ENCODE assay signal across 8 cellular contexts in the genomic region with DNA sequence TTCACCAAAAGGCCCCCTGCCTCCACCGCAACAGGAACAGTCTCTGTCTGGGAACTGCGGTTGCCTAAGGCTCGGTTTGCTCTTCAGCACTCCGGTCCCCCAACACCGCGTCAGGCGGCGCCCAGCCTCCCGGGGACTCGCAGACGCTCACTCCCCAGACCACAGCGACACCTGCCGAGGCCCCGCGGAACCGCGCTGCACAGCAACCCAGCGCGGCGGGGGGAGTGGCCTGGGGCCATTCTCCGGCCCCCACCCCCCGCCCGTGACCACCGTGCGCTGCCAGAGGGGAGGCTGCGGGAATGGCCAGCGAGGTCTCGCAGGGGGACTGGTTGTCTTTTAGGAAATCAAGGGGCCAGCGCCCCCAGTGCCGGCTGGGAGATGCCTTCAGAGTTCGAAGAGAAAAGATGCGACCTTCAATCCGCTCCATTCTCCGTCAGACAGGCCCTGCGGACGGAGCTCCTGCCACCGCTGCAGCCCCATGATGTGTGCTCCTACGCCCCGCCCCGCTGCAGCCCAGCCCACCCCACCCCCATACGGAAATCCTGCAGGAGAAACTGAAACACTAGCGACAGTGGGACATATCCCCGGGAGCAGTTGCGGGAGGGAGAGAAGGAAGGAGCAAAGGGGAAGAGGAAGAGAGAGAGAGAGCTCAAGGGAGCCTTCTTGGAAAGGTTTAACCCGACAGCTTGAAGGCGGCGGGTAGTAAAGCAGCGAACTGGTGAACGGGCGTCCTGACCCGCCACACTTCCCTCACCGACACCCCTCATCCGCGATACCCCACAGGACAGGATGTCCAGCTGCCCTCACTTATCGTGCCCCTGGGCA.
DNase-seq lines count a peak whose midpoint lies in the region; ATAC-seq lines count a peak whose summit lies in the region.

No MANE protein-coding gene starts in this region.

- H2BK120ac ChIP-seq in mesendoderm (ENCODE audit: low read depth, low read length), result no peak overlapping the region

- H3K9me3 Mint-ChIP-seq in effector memory CD8-positive, alpha-beta T cell, result no peaks in the 10 kb centered on the region

- H3K4me2 ChIP-seq in mesendoderm (ENCODE audit: low read length), result peak overlapping the region; percentile 63

- H3K4me3 ChIP-seq in mesendoderm (ENCODE audit: low read length), result peak overlapping the region; percentile 78

- no peak overlapping the region for H2BK15ac ChIP-seq in mesendoderm (replicated peaks; ENCODE audit: low read depth)

- H3K27ac Mint-ChIP-seq in effector memory CD8-positive, alpha-beta T cell, result peak overlapping the region; percentile 79 to 82

- no peak overlapping the region for H2BK5ac ChIP-seq in mesendoderm (ENCODE audit: low read length)

- peak overlapping the region; percentile 77 to 85 for H3K4me3 Mint-ChIP-seq in effector memory CD8-positive, alpha-beta T cell

- H3K36me3 Mint-ChIP-seq in effector memory CD8-positive, alpha-beta T cell (ENCODE audit: insufficient read depth), result no peaks in the 10 kb centered on the region

- H3K18ac ChIP-seq in mesendoderm (ENCODE audit: low read length), result no peak overlapping the region

- H3K27ac ChIP-seq in mesendoderm (ENCODE audit: low read depth, low read length), result no peak overlapping the region

- peak overlapping the region; percentile 76 for H3K9ac ChIP-seq in mesendoderm (ENCODE audit: low read length)

- H3K23ac ChIP-seq in mesendoderm (ENCODE audit: low read length), result no peak overlapping the region

- no peaks in the 10 kb centered on the region for H3K79me1 ChIP-seq in mesendoderm (ENCODE audit: low read length)

- no peak overlapping the region for H3K4ac ChIP-seq in mesendoderm (ENCODE audit: low read depth, low read length)

- no peaks in the 10 kb centered on the region for H3K36me3 ChIP-seq in mesendoderm (ENCODE audit: control insufficient read depth, insufficient read depth, low read length)

- peak; percentile 75 to 93 (median 86) for DNase-seq in C1 segment of cervical spinal cord (lab: John Stamatoyannopoulos, UW)
- peak; percentile 90 for DNase-seq in NCI-H748 (lab: John Stamatoyannopoulos, UW; ENCODE audit: unreplicated experiment)
- DNase-seq in activated CD8-positive, alpha-beta memory T cell treated with anti-CD3 and anti-CD28 coated beads for 4 hours (ENCODE audit: low read depth in 2 of 2), result peak; percentile 51 to 60
- peak; percentile 76 to 89 (median 79) for DNase-seq in effector memory CD8-positive, alpha-beta T cell
- DNase-seq in mesendoderm, result peak; percentile 92
- DNase-seq in stimulated activated CD8-positive, alpha-beta memory T cell treated with anti-CD3 and anti-CD28 coated beads, Interleukin-12 subunit alpha, Interleukin-12 subunit beta, amount 100 ng/mL, for 24 hours (ENCODE audit: extremely low read depth), result peak; percentile 59

- no peak overlapping the region for H4K8ac ChIP-seq in mesendoderm (ENCODE audit: low read depth, low read length)

- H4K5ac ChIP-seq in mesendoderm (ENCODE audit: low read length), result peak overlapping the region; percentile 88

- H3K79me2 ChIP-seq in mesendoderm (ENCODE audit: control insufficient read depth, insufficient read depth, low read length), result no peaks in the 10 kb centered on the region

- ATAC-seq in GM19351 (IDR thresholded peaks at IDR 0.05; ENCODE audit: unreplicated experiment), result peak; percentile 95
- ATAC-seq in HG03469 (IDR thresholded peaks at IDR 0.05; ENCODE audit: unreplicated experiment), result peak; percentile 95
- peak; percentile 97 for ATAC-seq in effector memory CD8-positive, alpha-beta T cell (replicated peaks)

- no CpG with 5 or more reads among the region's 55 CpGs for WGBS in mesendoderm (ENCODE audit: extremely low coverage, insufficient coverage, low lambda C conversion rate)

- no peaks in the 10 kb centered on the region for H3K27me3 ChIP-seq in mesendoderm (ENCODE audit: insufficient read depth, low read length, poor library complexity)

- no peaks in the 10 kb centered on the region for H3K4me1 ChIP-seq in mesendoderm (ENCODE audit: control insufficient read depth, low read depth, low read length)

- peaks cover 24 to 35% of the 10 kb centered on the region in 2 donors for H3K27me3 Mint-ChIP-seq in effector memory CD8-positive, alpha-beta T cell

- H2AK5ac ChIP-seq in mesendoderm (ENCODE audit: low read length), result no peak overlapping the region

- H3K4me1 Mint-ChIP-seq in effector memory CD8-positive, alpha-beta T cell (ENCODE audit: low read depth in 2 of 2), result peaks cover 8 to 13% of the 10 kb centered on the region in 2 donors

- H3K56ac ChIP-seq in mesendoderm (ENCODE audit: low read length), result peak overlapping the region; percentile 88
